ENCODE assay signal across 2 cellular contexts in genomic region chr11:10580625-10581024, GRCh38.
TF ChIP-seq lines count a peak whose summit lies in the region.

No MANE protein-coding gene starts in this region.

TF ChIP-seq in liver, 16 proteins besides CTCF, POLR2A, EP300 and RAD21:
- TF ChIP-seq FOXA1 (IDR thresholded peaks at IDR 0.05), result no peak
- TF ChIP-seq, protein P1, sequence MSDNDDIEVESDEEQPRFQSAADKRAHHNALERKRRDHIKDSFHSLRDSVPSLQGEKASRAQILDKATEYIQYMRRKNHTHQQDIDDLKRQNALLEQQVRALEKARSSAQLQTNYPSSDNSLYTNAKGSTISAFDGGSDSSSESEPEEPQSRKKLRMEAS (IDR thresholded peaks at IDR 0.05), result peak; percentile 22
TF ChIP-seq in liver: peak in this region for 1.

TF ChIP-seq in HepG2, 621 proteins besides CTCF, POLR2A, EP300 and RAD21:
- TF ChIP-seq MYC (CRISPR knock-in tag; IDR thresholded peaks at IDR 0.05; ENCODE audit: borderline replicate concordance), result no peak
- no peak for TF ChIP-seq RERE (CRISPR knock-in tag; IDR thresholded peaks at IDR 0.05; ENCODE audit: low read depth)
